In the genomic region with DNA sequence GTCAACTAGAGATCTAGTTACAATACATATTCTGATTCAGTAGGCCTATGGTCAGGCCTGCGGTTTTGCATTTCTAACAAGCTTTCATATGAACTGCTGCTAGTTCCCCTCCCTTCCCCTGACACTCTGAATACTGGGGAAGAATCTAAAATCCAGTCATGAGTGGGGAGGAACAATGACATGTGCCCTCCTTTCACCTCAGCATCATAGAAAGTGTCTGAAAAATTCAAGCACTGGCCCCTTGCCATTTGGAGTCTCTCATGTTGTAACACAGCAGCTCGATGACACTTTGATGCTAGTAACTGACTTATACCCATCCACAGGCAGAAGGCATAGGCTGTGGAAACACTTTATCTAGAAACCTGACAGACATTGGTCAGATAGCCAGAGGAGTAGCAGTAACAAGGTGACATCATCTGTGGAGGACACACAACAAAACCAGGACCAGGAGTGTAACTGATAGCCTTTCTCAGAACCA, we compare ENCODE assay signal across 1 cellular context.
TF ChIP-seq lines count a peak whose summit lies in the region.

No MANE protein-coding gene starts in this region.

TF ChIP-seq in GM23338, 12 proteins besides CTCF, POLR2A, EP300 and RAD21 (continued from another document):
- TF ChIP-seq, protein P1, sequence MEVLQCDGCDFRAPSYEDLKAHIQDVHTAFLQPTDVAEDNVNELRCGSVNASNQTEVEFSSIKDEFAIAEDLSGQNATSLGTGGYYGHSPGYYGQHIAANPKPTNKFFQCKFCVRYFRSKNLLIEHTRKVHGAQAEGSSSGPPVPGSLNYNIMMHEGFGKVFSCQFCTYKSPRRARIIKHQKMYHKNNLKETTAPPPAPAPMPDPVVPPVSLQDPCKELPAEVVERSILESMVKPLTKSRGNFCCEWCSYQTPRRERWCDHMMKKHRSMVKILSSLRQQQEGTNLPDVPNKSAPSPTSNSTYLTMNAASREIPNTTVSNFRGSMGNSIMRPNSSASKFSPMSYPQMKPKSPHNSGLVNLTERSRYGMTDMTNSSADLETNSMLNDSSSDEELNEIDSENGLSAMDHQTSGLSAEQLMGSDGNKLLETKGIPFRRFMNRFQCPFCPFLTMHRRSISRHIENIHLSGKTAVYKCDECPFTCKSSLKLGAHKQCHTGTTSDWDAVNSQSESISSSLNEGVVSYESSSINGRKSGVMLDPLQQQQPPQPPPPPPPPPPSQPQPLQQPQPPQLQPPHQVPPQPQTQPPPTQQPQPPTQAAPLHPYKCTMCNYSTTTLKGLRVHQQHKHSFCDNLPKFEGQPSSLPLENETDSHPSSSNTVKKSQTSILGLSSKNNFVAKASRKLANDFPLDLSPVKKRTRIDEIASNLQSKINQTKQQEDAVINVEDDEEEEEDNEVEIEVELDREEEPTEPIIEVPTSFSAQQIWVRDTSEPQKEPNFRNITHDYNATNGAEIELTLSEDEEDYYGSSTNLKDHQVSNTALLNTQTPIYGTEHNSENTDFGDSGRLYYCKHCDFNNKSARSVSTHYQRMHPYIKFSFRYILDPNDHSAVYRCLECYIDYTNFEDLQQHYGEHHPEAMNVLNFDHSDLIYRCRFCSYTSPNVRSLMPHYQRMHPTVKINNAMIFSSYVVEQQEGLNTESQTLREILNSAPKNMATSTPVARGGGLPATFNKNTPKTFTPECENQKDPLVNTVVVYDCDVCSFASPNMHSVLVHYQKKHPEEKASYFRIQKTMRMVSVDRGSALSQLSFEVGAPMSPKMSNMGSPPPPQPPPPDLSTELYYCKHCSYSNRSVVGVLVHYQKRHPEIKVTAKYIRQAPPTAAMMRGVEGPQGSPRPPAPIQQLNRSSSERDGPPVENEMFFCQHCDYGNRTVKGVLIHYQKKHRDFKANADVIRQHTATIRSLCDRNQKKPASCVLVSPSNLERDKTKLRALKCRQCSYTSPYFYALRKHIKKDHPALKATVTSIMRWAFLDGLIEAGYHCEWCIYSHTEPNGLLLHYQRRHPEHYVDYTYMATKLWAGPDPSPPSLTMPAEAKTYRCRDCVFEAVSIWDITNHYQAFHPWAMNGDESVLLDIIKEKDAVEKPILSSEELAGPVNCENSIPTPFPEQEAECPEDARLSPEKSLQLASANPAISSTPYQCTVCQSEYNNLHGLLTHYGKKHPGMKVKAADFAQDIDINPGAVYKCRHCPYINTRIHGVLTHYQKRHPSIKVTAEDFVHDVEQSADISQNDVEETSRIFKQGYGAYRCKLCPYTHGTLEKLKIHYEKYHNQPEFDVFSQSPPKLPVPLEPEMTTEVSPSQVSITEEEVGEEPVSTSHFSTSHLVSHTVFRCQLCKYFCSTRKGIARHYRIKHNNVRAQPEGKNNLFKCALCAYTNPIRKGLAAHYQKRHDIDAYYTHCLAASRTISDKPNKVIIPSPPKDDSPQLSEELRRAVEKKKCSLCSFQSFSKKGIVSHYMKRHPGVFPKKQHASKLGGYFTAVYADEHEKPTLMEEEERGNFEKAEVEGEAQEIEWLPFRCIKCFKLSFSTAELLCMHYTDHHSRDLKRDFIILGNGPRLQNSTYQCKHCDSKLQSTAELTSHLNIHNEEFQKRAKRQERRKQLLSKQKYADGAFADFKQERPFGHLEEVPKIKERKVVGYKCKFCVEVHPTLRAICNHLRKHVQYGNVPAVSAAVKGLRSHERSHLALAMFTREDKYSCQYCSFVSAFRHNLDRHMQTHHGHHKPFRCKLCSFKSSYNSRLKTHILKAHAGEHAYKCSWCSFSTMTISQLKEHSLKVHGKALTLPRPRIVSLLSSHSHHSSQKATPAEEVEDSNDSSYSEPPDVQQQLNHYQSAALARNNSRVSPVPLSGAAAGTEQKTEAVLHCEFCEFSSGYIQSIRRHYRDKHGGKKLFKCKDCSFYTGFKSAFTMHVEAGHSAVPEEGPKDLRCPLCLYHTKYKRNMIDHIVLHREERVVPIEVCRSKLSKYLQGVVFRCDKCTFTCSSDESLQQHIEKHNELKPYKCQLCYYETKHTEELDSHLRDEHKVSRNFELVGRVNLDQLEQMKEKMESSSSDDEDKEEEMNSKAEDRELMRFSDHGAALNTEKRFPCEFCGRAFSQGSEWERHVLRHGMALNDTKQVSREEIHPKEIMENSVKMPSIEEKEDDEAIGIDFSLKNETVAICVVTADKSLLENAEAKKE (CRISPR knock-in tag; IDR thresholded peaks at IDR 0.05): no peak
